Comparison of ENCODE assay signal across 35 cellular contexts in the genomic region with DNA sequence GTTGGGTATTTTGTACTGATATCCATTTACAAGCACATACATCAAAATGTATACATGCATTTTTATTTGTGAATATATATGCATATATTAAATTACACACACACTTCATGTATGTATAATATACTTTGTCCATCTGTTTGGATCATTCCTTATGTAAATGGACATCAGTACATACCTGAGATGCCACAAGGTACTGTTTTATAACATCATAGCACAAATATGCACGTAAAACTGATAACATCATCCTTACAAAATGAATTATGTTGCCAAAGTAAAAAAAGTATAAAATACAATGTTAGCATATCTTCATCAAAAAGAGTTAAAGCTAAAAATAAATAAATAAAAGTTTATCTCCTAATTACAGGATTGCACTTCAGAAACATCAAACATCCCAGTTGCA.
"Had no signal": no experiment of that assay in that cellular context is flagged by ENCODE, and none has a peak within 500 bp of the region (broad histone marks: within the 10 kb centered on the region; RNA-seq: fewer than 3 reads in every experiment).

No MANE protein-coding gene starts in this region.

- H3K27me3 ChIP-seq: MG63 had no signal

- H3K27ac ChIP-seq: KMS-11 had no signal

- H3K36me3 ChIP-seq: MG63 had no signal

- H3K4me3 ChIP-seq: MG63 had no signal

- H3K9ac ChIP-seq: KMS-11 had no signal

- DNase-seq: Karpas-422, Kasumi-1, KBM-7, KG1, MG63, MM.1S, MV-4-11, NCI-H1048, NCI-H1092, NCI-H1092 treated with DMSO at 0.1 percent for 48 hours, NCI-H1105, NCI-H1105 treated with DMSO at 0.1 percent for 48 hours, NCI-H1417, NCI-H1417 treated with DMSO at 0.1 percent for 48 hours, NCI-H1436, NCI-H1436 treated with DMSO at 0.1 percent for 48 hours, NCI-H146, NCI-H1694, NCI-H1694 treated with DMSO at 0.1 percent for 48 hours, NCI-H187, NCI-H187 treated with DMSO at 0.1 percent for 48 hours, NCI-H1930, NCI-H2029, NCI-H2029 treated with DMSO at 0.1 percent for 48 hours, NCI-H2081, NCI-H2081 treated with DMSO at 0.1 percent for 48 hours, NCI-H2107, NCI-H2171, NCI-H2171 treated with DMSO at 0.1 percent for 48 hours, NCI-H2227 treated with DMSO at 0.1 percent for 48 hours, NCI-H226, NCI-H345, NCI-H446, NCI-H446 treated with DMSO at 0.1 percent for 48 hours had no signal

- H3K9me3 ChIP-seq: MG63 had no signal

- H3K4me2 ChIP-seq: KMS-11 had no signal
